1 cellular context compared by ENCODE assay signal in the genomic region with DNA sequence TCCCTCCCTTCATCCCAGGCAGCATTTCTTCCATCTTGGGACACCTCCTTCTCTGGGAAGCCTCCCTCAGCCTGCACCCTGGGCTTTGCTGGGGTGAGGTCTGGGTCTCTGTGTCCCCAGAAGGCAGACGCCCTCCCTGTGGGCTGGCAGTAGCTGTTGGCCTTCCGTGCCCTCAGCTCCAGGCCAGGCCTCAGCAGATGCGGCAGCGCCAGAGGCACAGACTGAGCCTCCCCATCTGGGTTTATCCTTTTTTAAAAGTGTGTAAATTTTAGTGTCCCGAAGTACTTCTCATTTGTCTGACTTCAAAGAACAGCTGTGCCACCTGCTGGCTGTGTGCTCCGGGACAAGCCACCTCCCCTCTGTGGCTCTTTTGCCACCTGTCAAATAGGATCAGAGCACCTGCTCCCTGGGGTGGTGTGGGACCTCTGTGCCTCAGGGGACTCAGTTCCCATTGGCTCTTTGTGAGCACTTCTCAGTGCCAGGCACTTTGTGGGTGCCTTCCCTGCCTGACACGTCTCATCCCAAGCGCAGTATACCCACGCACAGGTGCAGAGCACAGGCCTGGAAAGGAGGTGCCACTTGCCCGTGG.
TF ChIP-seq lines count a peak whose summit lies in the region.

No MANE protein-coding gene starts in this region.

TF ChIP-seq in H1, 55 proteins besides CTCF, POLR2A, EP300 and RAD21 (continued from another document):
- no peak for TF ChIP-seq SP2 (IDR thresholded peaks at IDR 0.05; ENCODE audit: low read length)
- no peak for TF ChIP-seq HDAC6 (IDR thresholded peaks at IDR 0.05; ENCODE audit: low read depth, low read length)
- TF ChIP-seq SP4 (IDR thresholded peaks at IDR 0.05; ENCODE audit: low read length): no peak
- no peak for TF ChIP-seq TCF12 (IDR thresholded peaks at IDR 0.05; ENCODE audit: low read depth, low read length)
- no peak for TF ChIP-seq POU5F1 (IDR thresholded peaks at IDR 0.05; ENCODE audit: low read depth, low read length)
- no peak for TF ChIP-seq ZNF274 (IDR thresholded peaks at IDR 0.05; ENCODE audit: borderline replicate concordance, extremely low read depth, low read length)
TF ChIP-seq in H1: peak in this region for 0.
